Comparison of ENCODE assay signal across 9 cellular contexts in the genomic region with DNA sequence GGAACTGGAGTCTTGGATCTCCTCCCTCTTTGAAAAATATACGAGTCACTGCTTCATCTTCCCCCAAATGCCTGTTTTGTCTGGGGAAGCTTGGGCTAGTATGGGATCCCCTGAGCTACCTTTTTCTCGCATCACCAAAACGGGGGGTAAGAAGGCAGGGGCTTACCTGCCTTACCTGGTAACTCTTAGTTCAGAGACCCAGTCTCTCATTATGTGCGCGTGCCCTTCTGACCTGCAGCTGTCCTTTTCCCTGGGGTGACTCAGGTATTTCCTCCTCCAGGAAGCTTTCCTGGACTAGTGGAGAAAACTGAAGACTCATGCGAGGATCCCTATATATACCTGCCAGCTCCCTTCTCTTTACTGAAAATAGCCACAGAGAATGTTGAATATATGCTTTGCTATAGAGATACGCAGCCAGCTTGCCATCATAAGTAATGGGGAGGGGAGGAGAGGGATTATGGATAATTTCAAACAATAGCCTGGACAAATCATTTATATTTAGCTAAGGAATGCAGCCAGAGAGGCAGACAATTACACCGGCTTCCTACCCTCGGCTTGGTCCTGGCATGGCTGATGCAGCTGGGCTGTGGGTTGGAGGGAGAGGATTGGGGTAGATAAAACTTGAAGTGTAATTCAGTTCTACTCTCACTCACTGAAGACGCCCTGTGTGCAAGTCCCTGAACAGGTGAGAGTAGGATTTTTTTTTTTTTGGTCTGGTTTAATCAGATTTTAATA. TPM values are rescaled to one million over a fixed set of nuclear protein-coding genes. Genes with fewer than 3 reads are reported as not detected.
DNase-seq lines count a peak whose midpoint lies in the region; ATAC-seq, FAIRE-seq and TF ChIP-seq lines count a peak whose summit lies in the region.
"Had no signal": no experiment of that assay in that cellular context is flagged by ENCODE, and none has a peak within 500 bp of the region (broad histone marks: within the 10 kb centered on the region; RNA-seq: fewer than 3 reads in every experiment).

No MANE protein-coding gene starts in this region.

- POLR2A ChIA-PET in endothelial cell of umbilical vein (lab: Charles Lee), result interaction anchor here (0.6 to 1.5 kb wide), 3 partner anchors 13 to 45 kb away, joined by 3 to 5 read pairs (median 4); no protein-coding TSS in a partner anchor

- peak overlapping the region; percentile 67 to 83 (median 72) for H3K4me3 ChIP-seq in BLaER1 treated with 17β-estradiol and CSF1 and Interleukin-3, amounts not matched to agents 10 nM and 100 nM
- H3K4me3 ChIP-seq in OCI-LY1 (ENCODE audit: low read depth, low read length, poor library complexity, severe bottlenecking), result peak overlapping the region; percentile 75
- H3K4me3 ChIP-seq in endothelial cell of umbilical vein (replicated peaks in 1 of 3; ENCODE audit: insufficient read depth in 1 of 3, low read depth in 1 of 3, low read length in 3 of 3), result peak overlapping the region; percentile 60 to 82 (median 80)
- H3K4me3 ChIP-seq in neuron (ENCODE audit: low read length), result peak overlapping the region; percentile 78

- H3K9me3 ChIP-seq in BLaER1 treated with 17β-estradiol and CSF1 and Interleukin-3, amounts not matched to agents 10 nM and 100 nM (replicated peaks in 1 of 11), result peaks cover 0 to 6% (median 4%) of the 10 kb centered on the region in 11 experiments; a peak in 10 of 22 replicates
- H3K9me3 ChIP-seq in OCI-LY1 (ENCODE audit: low read length) (no peaks in the 10 kb centered on the region), endothelial cell of umbilical vein (replicated peaks; ENCODE audit: control insufficient read depth, insufficient read depth, low read length) (no peaks in the 10 kb centered on the region), neuron (ENCODE audit: low read length) (peaks cover 2% of the 10 kb centered on the region)

- dilution Hi-C loops in endothelial cell of umbilical vein (cut with MboI; ENCODE audit: extremely low pct_ligation_motif_present, low sequenced_read_pairs), result loop anchor here (10.0 kb wide), 1 partner anchor 197 kb away; no protein-coding TSS in a partner anchor

- H3K9me2 ChIP-seq in OCI-LY1 (ENCODE audit: low read depth, low read length), result no peaks in the 10 kb centered on the region

- TF ChIP-seq POLR2A in endothelial cell of umbilical vein (IDR thresholded peaks at IDR 0.05; ENCODE audit: low read depth, low read length), result no peak

- intact Hi-C loops in endothelial cell of umbilical vein (cut with micrococcal nuclease), result loop anchor here (1.0 kb wide), 2 partner anchors 19 to 45 kb away; no protein-coding TSS in a partner anchor

- H3K79me2 ChIP-seq in OCI-LY1 (ENCODE audit: insufficient read depth, low read length) (no peaks in the 10 kb centered on the region), endothelial cell of umbilical vein (ENCODE audit: control insufficient read depth, insufficient read depth, low read length) (peaks cover 4% of the 10 kb centered on the region)

- no peaks in the 10 kb centered on the region; a peak in 1 of 22 replicates for H4K20me1 ChIP-seq in BLaER1 treated with 17β-estradiol and CSF1 and Interleukin-3, amounts not matched to agents 10 nM and 100 nM
- H4K20me1 ChIP-seq in OCI-LY1 (ENCODE audit: insufficient read depth, low read length), result no peaks in the 10 kb centered on the region
- H4K20me1 ChIP-seq in endothelial cell of umbilical vein (replicated peaks; ENCODE audit: control insufficient read depth, extremely low read depth, insufficient read depth, low read length), result no peaks in the 10 kb centered on the region

- no peaks in the 10 kb centered on the region for H3K9me1 ChIP-seq in endothelial cell of umbilical vein (replicated peaks; ENCODE audit: control insufficient read depth, extremely low read depth, insufficient read depth, low read length)

- H3K27ac ChIP-seq in BLaER1 treated with 17β-estradiol and CSF1 and Interleukin-3, amounts not matched to agents 10 nM and 100 nM, result no peak overlapping the region
- H3K27ac ChIP-seq in OCI-LY1 (ENCODE audit: low read depth, low read length, poor library complexity, severe bottlenecking) (no peak overlapping the region), endothelial cell of umbilical vein (ENCODE audit: insufficient read depth, low read depth, low read length) (peak overlapping the region; percentile 51)

- ATAC-seq in GM18517 (IDR thresholded peaks at IDR 0.05; ENCODE audit: unreplicated experiment), result no peak

- peaks cover 0 to 31% (median 7%) of the 10 kb centered on the region in 11 experiments; a peak in 12 of 22 replicates for H3K27me3 ChIP-seq in BLaER1 treated with 17β-estradiol and CSF1 and Interleukin-3, amounts not matched to agents 10 nM and 100 nM
- H3K27me3 ChIP-seq in OCI-LY1 (ENCODE audit: insufficient read depth, low read length) (no peaks in the 10 kb centered on the region; the same call in 1 of the 2 replicates), endothelial cell of umbilical vein (ENCODE audit: control insufficient read depth in 2 of 2, insufficient read depth in 2 of 2, low read length in 2 of 2) (no peaks in the 10 kb centered on the region), neuron (ENCODE audit: insufficient read depth, low read length) (peaks cover 2% of the 10 kb centered on the region)

- peaks cover 11 to 48% (median 41%) of the 10 kb centered on the region in 10 experiments for H3K4me1 ChIP-seq in BLaER1 treated with 17β-estradiol and CSF1 and Interleukin-3, amounts not matched to agents 10 nM and 100 nM
- H3K4me1 ChIP-seq in OCI-LY1 (ENCODE audit: insufficient read depth, low read length, severe bottlenecking) (peaks cover 11% of the 10 kb centered on the region), endothelial cell of umbilical vein (ENCODE audit: control insufficient read depth, extremely low read depth, insufficient read depth, low read length) (peaks cover 22% of the 10 kb centered on the region), neuron (ENCODE audit: insufficient read depth, low read length) (peaks cover 11% of the 10 kb centered on the region)

- H3K36me3 ChIP-seq in BLaER1 treated with 17β-estradiol and CSF1 and Interleukin-3, amounts not matched to agents 10 nM and 100 nM, result 0 out of 22 replicates have a peak, but pooled peaks cover 0 to under 1% (median 0%) of the 10 kb centered on the region in 11 experiments
- no peaks in the 10 kb centered on the region; the same call in 1 of the 2 replicates for H3K36me3 ChIP-seq in OCI-LY1 (ENCODE audit: insufficient read depth, low read length)
- H3K36me3 ChIP-seq in endothelial cell of umbilical vein (ENCODE audit: control insufficient read depth in 2 of 2, extremely low read depth in 1 of 2, insufficient read depth in 2 of 2, low read length in 2 of 2), result no peaks in the 10 kb centered on the region
- H3K36me3 ChIP-seq in neuron (ENCODE audit: insufficient read depth, low read length), result no peaks in the 10 kb centered on the region

- CTCF ChIA-PET in endothelial cell of umbilical vein (lab: Charles Lee), result interaction anchor here (1.2 to 1.7 kb wide), 9 partner anchors 10 to 222 kb away, joined by 3 to 22 read pairs (median 8); no protein-coding TSS in a partner anchor

- peak; percentile 47 for DNase-seq in endothelial cell of umbilical vein (ENCODE audit: low read depth, low spot score)
- no peak for DNase-seq in dedifferentiated amniotic fluid mesenchymal stem cell (ENCODE audit: extremely low spot score)
- DNase-seq in NCI-H446 treated with DMSO at 0.1 percent for 48 hours (lab: John Stamatoyannopoulos, UW), result no peak
- no peak for DNase-seq in SKM-1 (lab: John Stamatoyannopoulos, UW; ENCODE audit: unreplicated experiment)

- BruUV-seq in endothelial cell of umbilical vein (replicated peaks; lab: Mats Ljungman, UMichigan), result TSS peak; percentile 26

- no peaks in the 10 kb centered on the region for H3F3A ChIP-seq in OCI-LY1 (ENCODE audit: insufficient read depth, low read length)

- no peak for FAIRE-seq in endothelial cell of umbilical vein (lab: Jason Lieb, UNC)
- FAIRE-seq: GM18507 had no signal

- H3K9ac ChIP-seq in BLaER1 treated with 17β-estradiol and CSF1 and Interleukin-3, amounts not matched to agents 10 nM and 100 nM, result peak overlapping the region in 7 of 11 experiments; percentile 73 to 84 (median 80); a peak in 11 of 22 replicates
- H3K9ac ChIP-seq in OCI-LY1 (ENCODE audit: low read length) (no peak overlapping the region), endothelial cell of umbilical vein (replicated peaks; ENCODE audit: extremely low read depth, insufficient read depth, low read length) (peak overlapping the region; percentile 62)

- TF ChIP-seq CTCF in OCI-LY1 (IDR thresholded peaks at IDR 0.05; ENCODE audit: low read length) (no peak), endothelial cell of umbilical vein (IDR thresholded peaks at IDR 0.05; ENCODE audit: extremely low read depth in 1 of 2, insufficient read depth in 1 of 2, low read depth in 1 of 2, low read length in 2 of 2) (no peak)

- H2AFZ ChIP-seq in OCI-LY1 (ENCODE audit: low read length), result no peak overlapping the region
- H2AFZ ChIP-seq in endothelial cell of umbilical vein (ENCODE audit: low read depth, low read length), result peak overlapping the region; percentile 67
- no peak overlapping the region for H2AFZ ChIP-seq in neuron (ENCODE audit: low read depth, low read length)

- peak overlapping the region; percentile 83 to 98 (median 96) for H3K4me2 ChIP-seq in BLaER1 treated with 17β-estradiol and CSF1 and Interleukin-3, amounts not matched to agents 10 nM and 100 nM
- H3K4me2 ChIP-seq in OCI-LY1 (ENCODE audit: low read length) (peak overlapping the region; percentile 72; the same call in 1 of the 2 replicates), endothelial cell of umbilical vein (ENCODE audit: insufficient read depth, low read length) (peak overlapping the region; percentile 97)

TF ChIP-seq in endothelial cell of umbilical vein, 7 proteins besides CTCF, POLR2A, EP300 and RAD21:
- TF ChIP-seq POLR2AphosphoS5 (IDR thresholded peaks at IDR 0.05; ENCODE audit: insufficient read depth, low read depth, low read length) (no peak), EZH2 (IDR thresholded peaks at IDR 0.05; ENCODE audit: borderline replicate concordance, low read depth, low read length, severe bottlenecking) (no peak)

RNA-seq across cellular contexts. Expression of a gene that starts 1.1 kb away (rescaled TPM):
- 55.1 and 66.8 TPM in 2 replicates for total RNA-seq in endothelial cell of umbilical vein
- 43.3 and 46.8 TPM in 2 replicates for polyA plus RNA-seq in endothelial cell of umbilical vein
- 48.4 and 54.9 TPM in 2 replicates for polyA plus RNA-seq in endothelial cell of umbilical vein (2011; cell fraction: cytosol; rRNA removed)
- polyA plus RNA-seq in endothelial cell of umbilical vein (2011; cell fraction: nucleus; rRNA removed), result 58.7 and 68.7 TPM in 2 replicates
- 39.4 and 63.3 TPM in 2 replicates for polyA plus RNA-seq in endothelial cell of umbilical vein (2012)
- 74.6 and 116 TPM in 2 replicates for polyA minus RNA-seq in endothelial cell of umbilical vein
- 1.0 TPM for polyA minus RNA-seq in endothelial cell of umbilical vein (2011; cell fraction: cytosol; rRNA and poly(A)+ RNA removed)
- 25.0 and 34.3 TPM in 2 replicates for polyA minus RNA-seq in endothelial cell of umbilical vein (2011; cell fraction: nucleus; rRNA and poly(A)+ RNA removed)
